Comparison of ENCODE assay signal across 8 cellular contexts in genomic region chr6:142872376-142872775, GRCh38.
A peak's percentile ranks its signal among the peaks of the same experiment; 100 is the strongest.
DNase-seq lines count a peak whose midpoint lies in the region; ATAC-seq, FAIRE-seq and TF ChIP-seq lines count a peak whose summit lies in the region.

No MANE protein-coding gene starts in this region.

- CTCF ChIA-PET in CD4-positive, alpha-beta T cell (lab: Charles Lee) = interaction anchor here (1.0 to 1.4 kb wide), 3 partner anchors 13 to 35 kb away, joined by 3 to 6 read pairs (median 4); no protein-coding TSS in a partner anchor

- no peak for DNase-seq in CD4-positive, alpha-beta T cell
- DNase-seq in RPMI7951 (ENCODE audit: low read depth) (peak; percentile 62), epithelial cell of esophagus (ENCODE audit: low read depth) (peak; percentile 34), SKM-1 (lab: John Stamatoyannopoulos, UW; ENCODE audit: unreplicated experiment) (no peak), HTR-8/SVneo (ENCODE audit: insufficient read length, low spot score) (no peak)
- DNase-seq in naive thymus-derived CD8-positive, alpha-beta T cell = no peak

- POLR2A ChIA-PET in CD4-positive, alpha-beta T cell (lab: Charles Lee) = interaction anchor here (0.9 to 4.6 kb wide), 15 partner anchors 12 to 75 kb away, joined by 3 to 25 read pairs (median 4); no protein-coding TSS in a partner anchor
- POLR2A ChIA-PET in naive thymus-derived CD8-positive, alpha-beta T cell (lab: Charles Lee) = interaction anchor here (1.0 to 2.1 kb wide), 5 partner anchors 11 to 54 kb away, joined by 3 to 13 read pairs (median 4); no protein-coding TSS in a partner anchor

- peaks cover 32% of the 10 kb centered on the region for H3K36me3 Mint-ChIP-seq in CD4-positive, alpha-beta T cell (ENCODE audit: low read depth)
- H3K36me3 Mint-ChIP-seq in naive thymus-derived CD8-positive, alpha-beta T cell = peaks cover 0 to 19% (median under 1%) of the 10 kb centered on the region in 3 donors

- H3K27me3 Mint-ChIP-seq in CD4-positive, alpha-beta T cell = no peaks in the 10 kb centered on the region
- no peaks in the 10 kb centered on the region for H3K27me3 Mint-ChIP-seq in naive thymus-derived CD8-positive, alpha-beta T cell

- H3K4me1 Mint-ChIP-seq in CD4-positive, alpha-beta T cell (ENCODE audit: low read depth) = peaks cover 93% of the 10 kb centered on the region
- peaks cover 55 to 90% (median 84%) of the 10 kb centered on the region in 4 donors for H3K4me1 Mint-ChIP-seq in naive thymus-derived CD8-positive, alpha-beta T cell

- peak overlapping the region; percentile 27 for H3K4me3 Mint-ChIP-seq in CD4-positive, alpha-beta T cell
- peak overlapping the region in 7 of 10 donors; percentile 2 to 61 (median 44) for H3K4me3 Mint-ChIP-seq in naive thymus-derived CD8-positive, alpha-beta T cell

- intact Hi-C loops in CD4-positive, alpha-beta T cell (cut with DNase I, micrococcal nuclease) = loop anchor here in 1 of 2 experiments (1.0 to 2.0 kb wide), 2 partner anchors 13 to 16 kb away; no protein-coding TSS in a partner anchor

- ATAC-seq in CD4-positive, alpha-beta T cell (ENCODE audit: poor library complexity) = no peak
- ATAC-seq in naive thymus-derived CD8-positive, alpha-beta T cell = no peak
- ATAC-seq in GM18498 (IDR thresholded peaks at IDR 0.05; ENCODE audit: unreplicated experiment) (no peak), GM18870 (IDR thresholded peaks at IDR 0.05; ENCODE audit: unreplicated experiment) (no peak)

- no peak for FAIRE-seq in HTR-8/SVneo (lab: Jason Lieb, UNC)

- H3K9me3 ChIP-seq in CD4-positive, alpha-beta T cell (ENCODE audit: control insufficient read depth, low read length) = no peaks in the 10 kb centered on the region

- no peak for TF ChIP-seq CTCF in CD4-positive, alpha-beta T cell (IDR thresholded peaks at IDR 0.05)
- no peak for TF ChIP-seq CTCF in epithelial cell of esophagus (IDR thresholded peaks at IDR 0.05; ENCODE audit: insufficient read depth, low read depth, low read length, missing control alignments)

- H3K27ac ChIP-seq in CD4-positive, alpha-beta T cell (ENCODE audit: low read depth, low read length) = peak overlapping the region; percentile 30

- peaks cover 2% of the 10 kb centered on the region for H3K9me3 Mint-ChIP-seq in CD4-positive, alpha-beta T cell
- peaks cover 0 to 2% (median 0%) of the 10 kb centered on the region in 9 donors for H3K9me3 Mint-ChIP-seq in naive thymus-derived CD8-positive, alpha-beta T cell

- peak overlapping the region; percentile 91 for H3K27ac Mint-ChIP-seq in CD4-positive, alpha-beta T cell
- H3K27ac Mint-ChIP-seq in naive thymus-derived CD8-positive, alpha-beta T cell = peak overlapping the region; percentile 58 to 94 (median 86)

- no peaks in the 10 kb centered on the region for H3K27me3 ChIP-seq in CD4-positive, alpha-beta T cell (ENCODE audit: control insufficient read depth, insufficient read depth, low read length)

- no peak overlapping the region for H3K4me3 ChIP-seq in epithelial cell of esophagus (ENCODE audit: low read length)

Comparison
In these comparisons a context has a peak if more than half of its experiments do, and no peak if none do; other contexts are left out.
1. DNase-seq: peak in RPMI7951 (single experiment) and epithelial cell of esophagus (single experiment); none in CD4-positive, alpha-beta T cell (0 of 10), naive thymus-derived CD8-positive, alpha-beta T cell (0 of 10), SKM-1 (single experiment) and HTR-8/SVneo (single experiment).